Comparison of ENCODE assay signal across 26 cellular contexts in the genomic region with DNA sequence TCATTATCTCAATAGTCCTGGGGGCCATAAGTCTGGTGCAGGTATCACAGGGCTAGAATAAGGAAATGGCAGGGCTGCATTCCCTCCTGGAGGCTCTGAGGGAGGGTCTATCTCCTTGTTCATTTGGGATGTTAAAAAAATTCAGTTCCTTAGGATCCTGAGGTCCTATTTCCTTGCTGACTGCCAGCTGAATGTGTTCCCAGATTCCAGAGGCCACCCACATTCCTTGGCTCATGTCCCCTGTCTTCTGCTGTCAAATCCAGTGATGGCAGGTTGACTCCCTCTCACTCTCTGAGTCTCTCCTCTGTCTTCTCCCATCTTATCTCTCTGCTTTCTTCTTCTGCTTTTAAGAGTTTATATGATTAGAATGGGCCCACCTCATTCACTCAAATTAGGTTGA.
DNase-seq lines count a peak whose midpoint lies in the region; ATAC-seq and TF ChIP-seq lines count a peak whose summit lies in the region.
"Had no signal": no experiment of that assay in that cellular context is flagged by ENCODE, and none has a peak within 500 bp of the region (broad histone marks: within the 10 kb centered on the region; RNA-seq: fewer than 3 reads in every experiment).

No MANE protein-coding gene starts in this region.

- H2BK120ac ChIP-seq in IMR-90 (ENCODE audit: low read depth, low read length) = no peak overlapping the region

- H3K4me2 ChIP-seq in IMR-90 (ENCODE audit: low read depth, low read length) = no peak overlapping the region
- H3K4me2 ChIP-seq: BLaER1, PC-9 had no signal

- H3K9ac ChIP-seq in IMR-90 (ENCODE audit: low read depth, low read length) = no peak overlapping the region
- H3K9ac ChIP-seq: BLaER1 had no signal

- no peak overlapping the region for H2AK5ac ChIP-seq in IMR-90 (ENCODE audit: low read depth, low read length)

- no peaks in the 10 kb centered on the region for H4K20me1 ChIP-seq in IMR-90 (ENCODE audit: insufficient read depth, low read length)
- H4K20me1 ChIP-seq: BLaER1 had no signal

- CTCF ChIA-PET in IMR-90 (lab: Yijun Ruan, JAX) = no interaction called here

- peak; percentile 5 for DNase-seq in activated CD8-positive, alpha-beta memory T cell treated with anti-CD3 and anti-CD28 coated beads for 24 hours
- no peak for DNase-seq in activated CD8-positive, alpha-beta memory T cell treated with anti-CD3 and anti-CD28 coated beads, Interleukin-2, amount 50 U/mL, for 48 hours
- DNase-seq in IMR-90 (no peak), islet precursor cell (peak; percentile 16), ureter (ENCODE audit: low spot score) (peak; percentile 19), NOMO-1 treated with dmso at 0.1 percent for 144 hours (lab: John Stamatoyannopoulos, UW; ENCODE audit: unreplicated experiment) (no peak), amygdala (lab: John Stamatoyannopoulos, UW) (no peak)
- no peak for DNase-seq in stimulated activated CD4-positive, alpha-beta T cell treated with anti-CD3 and anti-CD28 coated beads, Interleukin-4, amount 100 ng/mL, for 24 hours
- DNase-seq: 8988T; ACHN; CD4-positive, CD25-positive, alpha-beta regulatory T cell; EL; GF-D8; GOT3; KG1; MM.1S; NCI-H2029 treated with DMSO at 0.1 percent for 48 hours; NCI-H446 treated with DMSO at 0.1 percent for 48 hours; NCI-H526; NCI-H82; NK-92 treated with Interleukin-12 subunit alpha and Interleukin-12 subunit beta, amount 100 ng/mL, for 24 hours; PC-9; SJCRH30 had no signal

- peak overlapping the region; percentile 64 for H2AFZ ChIP-seq in IMR-90 (replicated peaks; ENCODE audit: low read length, poor library complexity)
- H2AFZ ChIP-seq: PC-9 had no signal

- H4K8ac ChIP-seq in IMR-90 (ENCODE audit: low read depth in 2 of 2, low read length in 2 of 2) = no peak overlapping the region

- H3K4me1 ChIP-seq in IMR-90 (ENCODE audit: control insufficient read depth, insufficient read depth, low read length) = peaks cover 4% of the 10 kb centered on the region; the same call in 1 of the 2 replicates

- no peak for TF ChIP-seq POLR2A in IMR-90 (IDR thresholded peaks at IDR 0.05; ENCODE audit: low read depth, low read length)

- TF ChIP-seq RAD21 in IMR-90 (IDR thresholded peaks at IDR 0.05; ENCODE audit: low read length) = no peak

- no peaks in the 10 kb centered on the region for H3K9me3 ChIP-seq in IMR-90 (ENCODE audit: control insufficient read depth, insufficient read depth, low read length)
- H3K9me3 ChIP-seq: BLaER1, SJCRH30 had no signal

- H3K56ac ChIP-seq in IMR-90 (ENCODE audit: extremely low read depth, insufficient read depth, low read length) = no peak overlapping the region

- no TSS peak for BruUV-seq in IMR-90 (replicated peaks; lab: Mats Ljungman, UMichigan)

- no peak overlapping the region for H4K91ac ChIP-seq in IMR-90 (ENCODE audit: insufficient read depth, low read depth, low read length)

- no peak overlapping the region for H3K23ac ChIP-seq in IMR-90 (ENCODE audit: low read depth, low read length)

- no peak overlapping the region for H2BK15ac ChIP-seq in IMR-90 (ENCODE audit: low read depth, low read length)

- intact Hi-C loops in IMR-90 (cut with micrococcal nuclease) = no loop called here

- POLR2A ChIA-PET in IMR-90 (lab: Charles Lee; ENCODE audit: unreplicated experiment) = no interaction called here

- no peak overlapping the region for H3K14ac ChIP-seq in IMR-90 (replicated peaks; ENCODE audit: low read depth, low read length)

- no peak overlapping the region for H3K27ac ChIP-seq in IMR-90 (ENCODE audit: insufficient read depth, low read length)
- H3K27ac ChIP-seq: BLaER1, PC-9, SJCRH30 had no signal

- no peaks in the 10 kb centered on the region for H3K79me1 ChIP-seq in IMR-90 (ENCODE audit: low read depth in 1 of 2, low read length in 2 of 2)

- in situ Hi-C loops in IMR-90 (cut with MboI; ENCODE audit: low sequenced_read_pairs) = no loop called here

- H3K4me3 ChIP-seq in IMR-90 (ENCODE audit: insufficient read depth, low read depth, low read length) = no peak overlapping the region
- H3K4me3 ChIP-seq: BLaER1, PC-9, SJCRH30 had no signal

- no peak overlapping the region for H3K18ac ChIP-seq in IMR-90 (ENCODE audit: low read depth, low read length)

- no peak overlapping the region for H2AK9ac ChIP-seq in IMR-90 (replicated peaks; ENCODE audit: low read depth, low read length, poor library complexity)

- no peak for ATAC-seq in IMR-90 (ENCODE audit: low read depth)
- ATAC-seq: HCT116, Right ventricle myocardium inferior had no signal

- H3K27me3 ChIP-seq in IMR-90 (ENCODE audit: control insufficient read depth, insufficient read depth, low read length) = no peaks in the 10 kb centered on the region
- H3K27me3 ChIP-seq: BLaER1, SJCRH30 had no signal

- no peak overlapping the region for H4K5ac ChIP-seq in IMR-90 (ENCODE audit: low read depth, low read length)

- no peak for TF ChIP-seq CTCF in IMR-90 (conservative IDR thresholded peaks at IDR 0.05; ENCODE audit: low read depth, low read length)

- no peaks in the 10 kb centered on the region for H3K36me3 ChIP-seq in IMR-90 (ENCODE audit: control insufficient read depth, insufficient read depth, low read length)
- H3K36me3 ChIP-seq: BLaER1, SJCRH30 had no signal

- H2BK20ac ChIP-seq in IMR-90 (ENCODE audit: low read depth, low read length) = no peak overlapping the region

- dilution Hi-C loops in IMR-90 (cut with HindIII; ENCODE audit: low sequenced_read_pairs, unreplicated experiment) = no loop called here

- peaks cover 10% of the 10 kb centered on the region for H3K9me1 ChIP-seq in IMR-90 (ENCODE audit: insufficient read depth, low read length)

- H3K4ac ChIP-seq in IMR-90 (ENCODE audit: low read depth, low read length) = no peak overlapping the region

- H2BK5ac ChIP-seq in IMR-90 (ENCODE audit: low read depth, low read length, poor library complexity, severe bottlenecking) = no peak overlapping the region

TF ChIP-seq in IMR-90, 13 proteins besides CTCF, POLR2A, EP300 and RAD21:
- TF ChIP-seq, protein P1, sequence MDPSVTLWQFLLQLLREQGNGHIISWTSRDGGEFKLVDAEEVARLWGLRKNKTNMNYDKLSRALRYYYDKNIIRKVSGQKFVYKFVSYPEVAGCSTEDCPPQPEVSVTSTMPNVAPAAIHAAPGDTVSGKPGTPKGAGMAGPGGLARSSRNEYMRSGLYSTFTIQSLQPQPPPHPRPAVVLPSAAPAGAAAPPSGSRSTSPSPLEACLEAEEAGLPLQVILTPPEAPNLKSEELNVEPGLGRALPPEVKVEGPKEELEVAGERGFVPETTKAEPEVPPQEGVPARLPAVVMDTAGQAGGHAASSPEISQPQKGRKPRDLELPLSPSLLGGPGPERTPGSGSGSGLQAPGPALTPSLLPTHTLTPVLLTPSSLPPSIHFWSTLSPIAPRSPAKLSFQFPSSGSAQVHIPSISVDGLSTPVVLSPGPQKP (IDR thresholded peaks at IDR 0.05; ENCODE audit: borderline replicate concordance, low read depth, low read length) = no peak
- TF ChIP-seq RFX5 (IDR thresholded peaks at IDR 0.05; ENCODE audit: low read depth, low read length) (no peak), RCOR1 (IDR thresholded peaks at IDR 0.05; ENCODE audit: insufficient replicate concordance, low read length) (no peak), MXI1 (IDR thresholded peaks at IDR 0.05; ENCODE audit: borderline replicate concordance, low read depth, low read length) (no peak), SMC3 (IDR thresholded peaks at IDR 0.05; ENCODE audit: low read depth, low read length) (no peak), BHLHE40 (IDR thresholded peaks at IDR 0.05; ENCODE audit: low read depth, low read length) (no peak), MAZ (IDR thresholded peaks at IDR 0.05; ENCODE audit: borderline replicate concordance, low read depth, low read length) (no peak), CHD1 (IDR thresholded peaks at IDR 0.05; ENCODE audit: low read depth, low read length) (no peak), CEBPB (IDR thresholded peaks at IDR 0.05; ENCODE audit: low read depth, low read length) (no peak), NFE2L2 (IDR thresholded peaks at IDR 0.05; ENCODE audit: low read depth, low read length) (no peak), FOS (IDR thresholded peaks at IDR 0.05; ENCODE audit: low read depth, low read length) (no peak), MAFK (IDR thresholded peaks at IDR 0.05; ENCODE audit: low read depth, low read length) (no peak)
- TF ChIP-seq, protein P2, sequence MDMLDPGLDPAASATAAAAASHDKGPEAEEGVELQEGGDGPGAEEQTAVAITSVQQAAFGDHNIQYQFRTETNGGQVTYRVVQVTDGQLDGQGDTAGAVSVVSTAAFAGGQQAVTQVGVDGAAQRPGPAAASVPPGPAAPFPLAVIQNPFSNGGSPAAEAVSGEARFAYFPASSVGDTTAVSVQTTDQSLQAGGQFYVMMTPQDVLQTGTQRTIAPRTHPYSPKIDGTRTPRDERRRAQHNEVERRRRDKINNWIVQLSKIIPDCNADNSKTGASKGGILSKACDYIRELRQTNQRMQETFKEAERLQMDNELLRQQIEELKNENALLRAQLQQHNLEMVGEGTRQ (IDR thresholded peaks at IDR 0.05; ENCODE audit: low read depth, low read length) = no peak

Comparison
In these comparisons a context has a peak if more than half of its experiments do, and no peak if none do; other contexts are left out.
1. DNase-seq: peak in activated CD8-positive, alpha-beta memory T cell treated with anti-CD3 and anti-CD28 coated beads for 24 hours (single experiment), islet precursor cell (single experiment) and ureter (single experiment); none in activated CD8-positive, alpha-beta memory T cell treated with anti-CD3 and anti-CD28 coated beads, Interleukin-2, amount 50 U/mL, for 48 hours (single experiment), IMR-90 (single experiment), stimulated activated CD4-positive, alpha-beta T cell treated with anti-CD3 and anti-CD28 coated beads, Interleukin-4, amount 100 ng/mL, for 24 hours (single experiment), NOMO-1 treated with dmso at 0.1 percent for 144 hours (single experiment) and amygdala (0 of 56).